1 cellular context compared by ENCODE assay signal in genomic region chr1:209871006-209871405, GRCh38.
TF ChIP-seq lines count a peak whose summit lies in the region.

No MANE protein-coding gene starts in this region.

TF ChIP-seq in GM23338, 12 proteins besides CTCF, POLR2A, EP300 and RAD21 (continued from another document):
- no peak for TF ChIP-seq REST (IDR thresholded peaks at IDR 0.05; ENCODE audit: unreplicated experiment)
TF ChIP-seq in GM23338: peak in this region for 0.
